Comparison of ENCODE assay signal across 11 cellular contexts in the genomic region with DNA sequence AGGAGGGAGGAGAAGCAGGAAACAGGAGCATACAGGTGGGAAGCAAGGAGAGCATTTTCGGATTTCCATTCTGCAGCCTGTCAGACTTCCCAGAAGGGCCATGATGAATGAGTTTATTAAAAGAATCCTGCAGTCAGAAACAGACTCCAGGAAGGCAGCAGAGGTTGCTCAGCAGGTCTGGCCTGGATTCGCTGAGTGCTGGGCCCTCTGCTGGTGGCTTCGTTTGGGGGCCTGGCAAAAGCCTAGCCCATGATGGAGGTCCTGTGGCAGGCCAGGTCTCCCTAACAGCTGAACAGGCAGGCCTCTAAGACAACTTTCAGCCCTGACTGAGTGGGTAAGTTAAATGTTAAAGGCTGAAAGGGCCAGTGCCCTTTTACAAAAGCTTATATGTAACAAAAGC.
DNase-seq lines count a peak whose midpoint lies in the region; ATAC-seq and TF ChIP-seq lines count a peak whose summit lies in the region.
"Had no signal": no experiment of that assay in that cellular context is flagged by ENCODE, and none has a peak within 500 bp of the region (broad histone marks: within the 10 kb centered on the region; RNA-seq: fewer than 3 reads in every experiment).

No MANE protein-coding gene starts in this region.

- H3K4me3 ChIP-seq in NB4 (ENCODE audit: low read depth, low read length) (no peak overlapping the region), esophagus squamous epithelium (no peak overlapping the region), prostate gland (no peak overlapping the region)

- H3K4me1 ChIP-seq in esophagus squamous epithelium = peaks cover 0 to 3% (median 0%) of the 10 kb centered on the region in 3 donors
- no peaks in the 10 kb centered on the region for H3K4me1 ChIP-seq in prostate gland (replicated peaks)

- H3K27ac ChIP-seq in esophagus squamous epithelium (no peak overlapping the region), prostate gland (no peak overlapping the region)

- H3K4me1 Mint-ChIP-seq in activated T-helper 1 cell treated with anti-CD3 and anti-CD28 coated beads, Interleukin-12 subunit alpha, Interleukin-12 subunit beta, Interleukin-2, Interleukin-4 antibody, amounts not matched to agents 30 ng/mL and 10 ng/mL and 1 ng/mL, durations not matched to agents 14 hours and 24 hours and 36 hours (ENCODE audit: low read depth) = no peaks in the 10 kb centered on the region
- H3K4me1 Mint-ChIP-seq: B cell, brain, memory B cell had no signal

- no peaks in the 10 kb centered on the region for H3K9me3 Mint-ChIP-seq in activated T-helper 1 cell treated with anti-CD3 and anti-CD28 coated beads, Interleukin-12 subunit alpha, Interleukin-12 subunit beta, Interleukin-2, Interleukin-4 antibody, amounts not matched to agents 30 ng/mL and 10 ng/mL and 1 ng/mL, durations not matched to agents 14 hours and 24 hours and 36 hours
- H3K9me3 Mint-ChIP-seq: memory B cell had no signal

- no peaks in the 10 kb centered on the region for H3K36me3 Mint-ChIP-seq in activated T-helper 1 cell treated with anti-CD3 and anti-CD28 coated beads, Interleukin-12 subunit alpha, Interleukin-12 subunit beta, Interleukin-2, Interleukin-4 antibody, amounts not matched to agents 30 ng/mL and 10 ng/mL and 1 ng/mL, durations not matched to agents 14 hours and 24 hours and 36 hours (ENCODE audit: low read depth)
- H3K36me3 Mint-ChIP-seq: memory B cell had no signal

- H3K27me3 Mint-ChIP-seq in activated T-helper 1 cell treated with anti-CD3 and anti-CD28 coated beads, Interleukin-12 subunit alpha, Interleukin-12 subunit beta, Interleukin-2, Interleukin-4 antibody, amounts not matched to agents 30 ng/mL and 10 ng/mL and 1 ng/mL, durations not matched to agents 14 hours and 24 hours and 36 hours (ENCODE audit: insufficient read depth) = no peaks in the 10 kb centered on the region
- H3K27me3 Mint-ChIP-seq: B cell, brain, memory B cell had no signal

- H3K4me3 Mint-ChIP-seq in activated T-helper 1 cell treated with anti-CD3 and anti-CD28 coated beads, Interleukin-12 subunit alpha, Interleukin-12 subunit beta, Interleukin-2, Interleukin-4 antibody, amounts not matched to agents 30 ng/mL and 10 ng/mL and 1 ng/mL, durations not matched to agents 14 hours and 24 hours and 36 hours = no peak overlapping the region
- H3K4me3 Mint-ChIP-seq: B cell, brain, memory B cell had no signal

- ATAC-seq in GM18519 (IDR thresholded peaks at IDR 0.05; ENCODE audit: low FRiP score, unreplicated experiment) = no peak

- WGBS in esophagus squamous epithelium, 2 donors = 27% methylated on average over 1 to 3 of the region's 3 CpGs
- WGBS in prostate gland = 40% methylated on average over 3 of the region's 3 CpGs

- intact Hi-C loops in esophagus squamous epithelium (cut with DNase I) (no loop called here), prostate gland (cut with DNase I) (no loop called here)
- intact Hi-C loops in activated T-helper 1 cell treated with anti-CD3 and anti-CD28 coated beads, Interleukin-12 subunit alpha, Interleukin-12 subunit beta, Interleukin-2, Interleukin-4 antibody, amounts not matched to agents 30 ng/mL and 10 ng/mL and 1 ng/mL, durations not matched to agents 14 hours and 24 hours and 36 hours (cut with micrococcal nuclease) = no loop called here

- TF ChIP-seq CTCF in NB4 (IDR thresholded peaks at IDR 0.05; ENCODE audit: low read depth, low read length) (peak; percentile 52), esophagus squamous epithelium (IDR thresholded peaks at IDR 0.05) (peak in 5 of 6 experiments; percentile 19 to 63 (median 29)), prostate gland (IDR thresholded peaks at IDR 0.05) (peak in 2 of 4 experiments; percentile 36 to 38)

- TF ChIP-seq POLR2A in NB4 (IDR thresholded peaks at IDR 0.05; ENCODE audit: extremely low read depth, insufficient read length) (no peak), esophagus squamous epithelium (IDR thresholded peaks at IDR 0.05) (no peak), prostate gland (IDR thresholded peaks at IDR 0.05) (no peak)

- peak; percentile 6 for DNase-seq in NCI-H1694 (lab: John Stamatoyannopoulos, UW)
- no peak for DNase-seq in NCI-H1694 treated with DMSO at 0.1 percent for 48 hours (lab: John Stamatoyannopoulos, UW)
- peak; percentile 45 for DNase-seq in NB4 (ENCODE audit: low read depth)
- no peak for DNase-seq in esophagus squamous epithelium (lab: John Stamatoyannopoulos, UW)
- peak; percentile 14 for DNase-seq in prostate gland (ENCODE audit: low spot score)
- no peak for DNase-seq in activated T-helper 1 cell treated with anti-CD3 and anti-CD28 coated beads, Interleukin-12 subunit alpha, Interleukin-12 subunit beta, Interleukin-2, Interleukin-4 antibody, amounts not matched to agents 30 ng/mL and 10 ng/mL and 1 ng/mL, durations not matched to agents 14 hours and 24 hours and 36 hours (ENCODE audit: low spot score)
- no peak for DNase-seq in stimulated activated naive CD4-positive, alpha-beta T cell treated with Interleukin-2 at 50 U/mL for 16 hours (lab: John Stamatoyannopoulos, UW)

- H3K27ac Mint-ChIP-seq in activated T-helper 1 cell treated with anti-CD3 and anti-CD28 coated beads, Interleukin-12 subunit alpha, Interleukin-12 subunit beta, Interleukin-2, Interleukin-4 antibody, amounts not matched to agents 30 ng/mL and 10 ng/mL and 1 ng/mL, durations not matched to agents 14 hours and 24 hours and 36 hours = no peak overlapping the region
- H3K27ac Mint-ChIP-seq: B cell, brain, memory B cell had no signal

- peaks cover 0 to 5% (median 0%) of the 10 kb centered on the region in 3 donors for H3K36me3 ChIP-seq in esophagus squamous epithelium
- no peaks in the 10 kb centered on the region for H3K36me3 ChIP-seq in prostate gland

- H3K27me3 ChIP-seq in esophagus squamous epithelium (no peaks in the 10 kb centered on the region), prostate gland (replicated peaks; ENCODE audit: insufficient read depth) (no peaks in the 10 kb centered on the region)

- H3K9me3 ChIP-seq in esophagus squamous epithelium (no peaks in the 10 kb centered on the region), prostate gland (no peaks in the 10 kb centered on the region)

Comparison
In these comparisons a context has a peak if more than half of its experiments do, and no peak if none do; other contexts are left out.
1. DNase-seq: peak in NCI-H1694 (single experiment), NB4 (single experiment) and prostate gland (single experiment); none in NCI-H1694 treated with DMSO at 0.1 percent for 48 hours (single experiment), esophagus squamous epithelium (single experiment), activated T-helper 1 cell treated with anti-CD3 and anti-CD28 coated beads, Interleukin-12 subunit alpha, Interleukin-12 subunit beta, Interleukin-2, Interleukin-4 antibody, amounts not matched to agents 30 ng/mL and 10 ng/mL and 1 ng/mL, durations not matched to agents 14 hours and 24 hours and 36 hours (single experiment) and stimulated activated naive CD4-positive, alpha-beta T cell treated with Interleukin-2 at 50 U/mL for 16 hours (single experiment).